Comparison of ENCODE assay signal across 8 cellular contexts in the genomic region with DNA sequence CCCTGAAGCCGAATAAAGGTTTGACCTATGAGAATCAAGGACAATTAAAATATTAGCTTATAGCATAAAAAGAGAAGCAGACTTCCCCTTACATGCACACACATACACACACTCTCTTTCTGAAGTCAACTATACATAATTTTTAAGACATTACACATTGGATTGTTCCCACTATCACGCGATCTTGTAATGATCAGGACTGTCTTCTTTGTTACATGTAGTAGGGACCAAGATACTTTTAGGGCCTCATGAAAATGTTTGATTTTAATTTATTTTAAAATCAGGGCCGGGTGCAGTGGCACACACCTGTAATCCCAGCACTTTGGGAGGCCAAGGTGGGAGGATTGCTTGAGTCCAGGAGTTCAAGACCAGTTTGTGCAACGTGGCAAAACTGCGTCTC.
"Had no signal": no experiment of that assay in that cellular context is flagged by ENCODE, and none has a peak within 500 bp of the region (broad histone marks: within the 10 kb centered on the region; RNA-seq: fewer than 3 reads in every experiment).

No MANE protein-coding gene starts in this region.

- FAIRE-seq: G401.6, GM12878, GM12891, GM12892, GM18507, GM19239 had no signal

- ATAC-seq: GM12878 had no signal

- H3K4me3 ChIP-seq: GM12878 had no signal

- DNase-seq: GDM1, GF-D8 had no signal
